ENCODE assay signal across 10 cellular contexts in the genomic region with DNA sequence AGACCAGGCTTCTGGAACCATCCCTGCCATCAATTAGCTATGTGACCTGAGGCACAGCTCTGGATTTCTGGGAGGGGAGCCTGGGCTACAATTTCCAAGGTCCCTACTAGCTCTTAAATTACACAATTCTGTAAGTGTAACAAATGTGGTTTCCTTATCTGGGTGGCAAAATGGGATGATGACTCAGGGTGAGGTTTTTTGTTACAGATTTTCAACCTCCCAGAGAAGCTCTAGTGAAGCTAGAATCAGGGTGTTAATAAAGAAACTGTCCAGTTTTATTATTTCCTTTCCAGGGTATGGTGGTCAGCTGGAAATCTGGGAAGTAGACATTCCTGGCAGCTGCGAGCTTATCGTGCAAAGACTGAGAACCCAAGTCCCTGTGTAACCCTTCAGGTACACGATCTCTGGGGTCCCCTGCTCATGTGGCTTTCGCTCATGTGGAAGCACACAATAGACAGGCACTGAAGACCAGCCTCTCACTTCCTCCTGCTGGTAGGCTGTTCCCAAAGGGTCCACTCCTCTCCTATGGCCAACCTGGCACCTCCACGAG. TPM values are rescaled to one million over a fixed set of nuclear protein-coding genes. Genes with fewer than 3 reads are reported as not detected.
A peak's percentile ranks its signal among the peaks of the same experiment; 100 is the strongest.
DNase-seq lines count a peak whose midpoint lies in the region; ATAC-seq and TF ChIP-seq lines count a peak whose summit lies in the region.
"Had no signal": no experiment of that assay in that cellular context is flagged by ENCODE, and none has a peak within 500 bp of the region (broad histone marks: within the 10 kb centered on the region; RNA-seq: fewer than 3 reads in every experiment).

No MANE protein-coding gene starts in this region.

- intact Hi-C loops in Calu3 (cut with micrococcal nuclease; ENCODE audit: unreplicated experiment): loop anchor here (10.0 kb wide), 1 partner anchor 1318 kb away; no protein-coding TSS in a partner anchor
- intact Hi-C loops in body of pancreas (cut with DNase I): no loop called here

- CTCF ChIA-PET in Calu3 (lab: Charles Lee): interaction anchor here (1.0 kb wide), 1 partner anchor 61 kb away, joined by 5 read pairs; no protein-coding TSS in a partner anchor

- no peak overlapping the region for H3K4me3 ChIP-seq in body of pancreas

- H3K4me1 Mint-ChIP-seq in Calu3 (ENCODE audit: low read depth, unreplicated experiment) (peaks cover 34% of the 10 kb centered on the region), naive B cell (peaks cover 47 to 83% (median 71%) of the 10 kb centered on the region in 3 donors)

- DNase-seq in Calu3 (peak; percentile 17), NOMO-1 treated with dmso at 0.1 percent for 144 hours (lab: John Stamatoyannopoulos, UW; ENCODE audit: unreplicated experiment) (peak; percentile 43), body of pancreas (peak; percentile 18 to 51 (median 23)), naive B cell (no peak), NCI-H2029 (lab: John Stamatoyannopoulos, UW) (no peak)
- DNase-seq: heart right ventricle had no signal

- peak overlapping the region in 3 of 4 donors; percentile 59 to 70 (median 70) for H3K27ac ChIP-seq in body of pancreas

- H3K4me3 Mint-ChIP-seq in Calu3 (ENCODE audit: low read depth, unreplicated experiment) (no peak overlapping the region), naive B cell (no peak overlapping the region)

- TF ChIP-seq CTCF in Calu3 (IDR thresholded peaks at IDR 0.05; ENCODE audit: unreplicated experiment) (no peak), body of pancreas (IDR thresholded peaks at IDR 0.05) (no peak)

- no peaks in the 10 kb centered on the region for H3K36me3 ChIP-seq in body of pancreas (replicated peaks in 1 of 2; ENCODE audit: insufficient read depth in 1 of 2, low read depth in 2 of 2)
- H3K36me3 ChIP-seq: heart right ventricle had no signal

- H3K36me3 Mint-ChIP-seq in Calu3 (ENCODE audit: insufficient read depth, unreplicated experiment): no peaks in the 10 kb centered on the region
- H3K36me3 Mint-ChIP-seq in naive B cell: no peaks in the 10 kb centered on the region

- TF ChIP-seq POLR2A in body of pancreas (IDR thresholded peaks at IDR 0.05): no peak

- ATAC-seq in body of pancreas (peak; percentile 30), naive B cell (ENCODE audit: low read depth in 2 of 2) (no peak), GM19452 (IDR thresholded peaks at IDR 0.05; ENCODE audit: unreplicated experiment) (no peak), HG02759 (IDR thresholded peaks at IDR 0.05; ENCODE audit: unreplicated experiment) (no peak), GM21515 (IDR thresholded peaks at IDR 0.05; ENCODE audit: unreplicated experiment) (no peak)
- ATAC-seq: Panc1 had no signal

- H3K9me3 ChIP-seq in body of pancreas: no peaks in the 10 kb centered on the region
- H3K9me3 ChIP-seq: heart right ventricle had no signal

- no peaks in the 10 kb centered on the region for H3K27me3 ChIP-seq in body of pancreas
- H3K27me3 ChIP-seq: heart right ventricle had no signal

- H3K27me3 Mint-ChIP-seq in Calu3 (ENCODE audit: unreplicated experiment): no peaks in the 10 kb centered on the region
- H3K27me3 Mint-ChIP-seq in naive B cell: no peaks in the 10 kb centered on the region

- WGBS in body of pancreas, 2 donors: 40 to 41% methylated on average over 3 to 5 of the region's 5 CpGs

- H3K9me3 Mint-ChIP-seq in Calu3 (ENCODE audit: low read depth, unreplicated experiment) (no peaks in the 10 kb centered on the region), naive B cell (peaks cover 0 to 4% (median 0%) of the 10 kb centered on the region in 7 donors)

- no TSS peak for BruUV-seq in Calu3 (replicated peaks; lab: Mats Ljungman, UMichigan)

- peaks cover 46% of the 10 kb centered on the region for H3K4me1 ChIP-seq in body of pancreas

- H3K27ac Mint-ChIP-seq in Calu3 (ENCODE audit: unreplicated experiment) (no peak overlapping the region), naive B cell (peak overlapping the region in 5 of 6 donors; percentile 5 to 93 (median 58))

RNA-seq across cellular contexts. Expression of a gene that starts 7.3 kb away (rescaled TPM):
- total RNA-seq in Calu3 (2022): 25.1 and 28.9 TPM in 2 replicates
- 1 to 10 TPM; 9.6 to 9.9 TPM for total RNA-seq in body of pancreas
- polyA plus RNA-seq in naive B cell (ENCODE audit: low read depth in 6 of 6): 10 to 100 TPM; 23.5 to 32.7 (median 29.7) TPM

RNA-seq across cellular contexts. Expression of a gene that starts 36.6 kb away (rescaled TPM):
- total RNA-seq in Calu3 (2022) (16.6 and 17.1 TPM in 2 replicates), body of pancreas (10 to 100 TPM; 11.2 to 16.1 TPM)
- 10 to 100 TPM; 27.5 to 61.5 (median 39.0) TPM for polyA plus RNA-seq in naive B cell (ENCODE audit: low read depth in 6 of 6)

RNA-seq across cellular contexts. Expression of a gene that starts 36.7 kb away (rescaled TPM):
- total RNA-seq in Calu3 (2022): 17.5 and 23.5 TPM in 2 replicates
- 10 to 100 TPM in 1 of 2 donors, 1 to 10 TPM in 1; 9.1 to 17.1 TPM for total RNA-seq in body of pancreas
- polyA plus RNA-seq in naive B cell (ENCODE audit: low read depth in 6 of 6): 10 to 100 TPM; 17.0 to 27.2 (median 24.1) TPM

Comparison
In these comparisons a context has a peak if more than half of its experiments do, and no peak if none do; other contexts are left out.
1. DNase-seq: peak in Calu3 (single experiment), NOMO-1 treated with dmso at 0.1 percent for 144 hours (single experiment) and body of pancreas (4 of 4); none in naive B cell (single experiment) and NCI-H2029 (single experiment).